18 cellular contexts compared by ENCODE assay signal in genomic region chr21:44985441-44986401, GRCh38. TPM values are rescaled to one million over a fixed set of nuclear protein-coding genes. Genes with fewer than 3 reads are reported as not detected.
DNase-seq lines count a peak whose midpoint lies in the region; ATAC-seq and TF ChIP-seq lines count a peak whose summit lies in the region.
"Had no signal": no experiment of that assay in that cellular context is flagged by ENCODE, and none has a peak within 500 bp of the region (broad histone marks: within the 10 kb centered on the region; RNA-seq: fewer than 3 reads in every experiment).

No MANE protein-coding gene starts in this region.

- DNase-seq in DMS 273 (lab: John Stamatoyannopoulos, UW; ENCODE audit: unreplicated experiment) (peak; percentile 48), DMS 273 treated with DMSO at 0.1 percent for 48 hours (lab: John Stamatoyannopoulos, UW) (no peak), NCI-H69 (lab: John Stamatoyannopoulos, UW) (peak; percentile 19), heart left ventricle (peak in 3 of 5 donors; percentile 23 to 49 (median 26)), posterior vena cava (ENCODE audit: low spot score) (peak; percentile 78), HAP-1 (ENCODE audit: low spot score in 2 of 2) (no peak), substantia nigra (lab: John Stamatoyannopoulos, UW) (no peak)
- DNase-seq: activated CD4-positive, alpha-beta memory T cell treated with anti-CD3 and anti-CD28 coated beads for 36 hours; amniotic stem cell; C1 segment of cervical spinal cord; DMS79; GOT3; stimulated activated CD4-positive, alpha-beta T cell treated with anti-CD3 and anti-CD28 coated beads, Interleukin-12 subunit alpha, Interleukin-12 subunit beta, amount 100 ng/mL, for 4 hours; stimulated activated naive CD4-positive, alpha-beta T cell had no signal

- TF ChIP-seq POLR2A in heart left ventricle (IDR thresholded peaks at IDR 0.05): no peak

- 85 to 92% (median 88%) methylated on average over 10 to 26 of the region's 26 CpGs for WGBS in heart left ventricle, 4 donors

- peaks cover 0 to 44% (median 20%) of the 10 kb centered on the region in 12 donors for H3K4me1 ChIP-seq in heart left ventricle
- H3K4me1 ChIP-seq in HAP-1: no peaks in the 10 kb centered on the region
- H3K4me1 ChIP-seq: pancreas, Peyer's patch had no signal

- H3K9me3 ChIP-seq in heart left ventricle: no peaks in the 10 kb centered on the region
- no peaks in the 10 kb centered on the region for H3K9me3 ChIP-seq in HAP-1
- H3K9me3 ChIP-seq: pancreas, Peyer's patch had no signal

- no peak overlapping the region for H3K4me3 ChIP-seq in heart left ventricle
- H3K4me3 ChIP-seq in HAP-1: no peak overlapping the region
- H3K4me3 ChIP-seq: pancreas, Peyer's patch had no signal

- H3K27me3 ChIP-seq in heart left ventricle: no peaks in the 10 kb centered on the region
- H3K27me3 ChIP-seq in HAP-1 (ENCODE audit: low read depth): no peaks in the 10 kb centered on the region
- H3K27me3 ChIP-seq: pancreas, Peyer's patch had no signal

- intact Hi-C loops in heart left ventricle (cut with DNase I) (no loop called here), posterior vena cava (cut with DNase I) (no loop called here)

- H3K36me3 ChIP-seq in heart left ventricle: no peaks in the 10 kb centered on the region
- H3K36me3 ChIP-seq in HAP-1 (replicated peaks): no peaks in the 10 kb centered on the region
- H3K36me3 ChIP-seq: pancreas, Peyer's patch had no signal

- in situ Hi-C loops in HAP-1 (cut with MboI; ENCODE audit: low sequenced_read_pairs): no loop called here

- H3K27ac ChIP-seq in heart left ventricle (peak overlapping the region in 1 of 12 donors; percentile 17), substantia nigra (ENCODE audit: low read depth, low read length, poor library complexity, severe bottlenecking) (no peak overlapping the region)
- H3K27ac ChIP-seq: 22Rv1, pancreas, Peyer's patch had no signal

- TF ChIP-seq CTCF in heart left ventricle (IDR thresholded peaks at IDR 0.05): no peak

- no peak for ATAC-seq in heart left ventricle
- ATAC-seq in HG03342 (IDR thresholded peaks at IDR 0.05; ENCODE audit: unreplicated experiment): no peak
- ATAC-seq: pancreas had no signal

RNA-seq across cellular contexts. Expression of gene SLX9, which starts 45.9 kb away (rescaled TPM):
- total RNA-seq in heart left ventricle: 10 to 100 TPM; 38.5 to 53.1 (median 47.1) TPM
- 10 to 100 TPM; 63.8 to 77.8 TPM for polyA plus RNA-seq in heart left ventricle
- total RNA-seq in posterior vena cava: 10 to 100 TPM; 25.8 to 31.6 TPM

Comparison
In these comparisons a context has a peak if more than half of its experiments do, and no peak if none do; other contexts are left out.
1. DNase-seq: peak in DMS 273 (single experiment), NCI-H69 (single experiment), heart left ventricle (3 of 5) and posterior vena cava (single experiment); none in DMS 273 treated with DMSO at 0.1 percent for 48 hours (single experiment), HAP-1 (0 of 2) and substantia nigra (0 of 49).